Comparison of ENCODE assay signal across 9 cellular contexts in the genomic region with DNA sequence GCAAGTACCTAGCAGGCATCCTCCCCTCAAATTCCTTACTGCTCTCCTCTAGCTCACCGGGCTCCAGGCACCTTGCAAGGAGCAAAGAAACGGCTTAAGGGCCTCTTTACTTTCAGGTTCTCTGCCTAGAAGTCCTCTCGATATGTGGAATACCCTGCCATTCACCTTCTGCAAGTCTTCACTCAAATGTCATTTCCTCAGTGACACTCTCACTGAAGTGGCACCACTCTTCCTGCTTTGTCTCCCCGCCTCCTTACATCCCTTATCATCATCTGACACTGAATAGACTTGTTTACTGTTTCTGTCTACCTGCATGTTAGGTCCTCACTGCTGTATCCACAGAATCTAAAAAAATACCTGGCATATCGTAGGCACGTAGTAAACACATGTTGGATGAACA. TPM values are rescaled to one million over a fixed set of nuclear protein-coding genes. Genes with fewer than 3 reads are reported as not detected.
DNase-seq lines count a peak whose midpoint lies in the region; ATAC-seq, FAIRE-seq and TF ChIP-seq lines count a peak whose summit lies in the region.
"Had no signal": no experiment of that assay in that cellular context is flagged by ENCODE, and none has a peak within 500 bp of the region (broad histone marks: within the 10 kb centered on the region; RNA-seq: fewer than 3 reads in every experiment).

No MANE protein-coding gene starts in this region.

- dilution Hi-C loops in IMR-90 (cut with HindIII; ENCODE audit: low sequenced_read_pairs, unreplicated experiment) = no loop called here

- 39% methylated on average over 6 of the region's 6 CpGs for WGBS in A549 (ENCODE audit: missing lambda C conversion rate)
- WGBS in IMR-90 (ENCODE audit: extremely low coverage in 2 of 2, insufficient read length in 1 of 2), 2 experiments = 68% methylated on average over 4 of the region's 6 CpGs; no CpG with 5 or more reads in 1 of the 2 experiments

- CTCF ChIA-PET in A549 (lab: Yijun Ruan, JAX) (interaction anchor here (1.7 to 3.2 kb wide), 3 partner anchors 46 to 68 kb away, joined by 6 to 10 read pairs (median 8); partner anchors contain the start of gene SLC7A6), IMR-90 (lab: Yijun Ruan, JAX) (no interaction called here)

- FAIRE-seq in A549 (lab: Jason Lieb, UNC) (no peak), RCC 7860 (lab: Jason Lieb, UNC) (no peak)

- peaks cover 21% of the 10 kb centered on the region for H3K4me1 ChIP-seq in A549
- peaks cover 9% of the 10 kb centered on the region for H3K4me1 ChIP-seq in IMR-90 (ENCODE audit: control insufficient read depth, insufficient read depth, low read length)
- H3K4me1 ChIP-seq in breast epithelium = peaks cover 0 to 12% of the 10 kb centered on the region in 2 donors
- H3K4me1 ChIP-seq in mucosa of rectum (ENCODE audit: control insufficient read depth in 2 of 2, insufficient read depth in 2 of 2, low read length in 2 of 2) = peaks cover 17 to 19% of the 10 kb centered on the region in 2 donors

- ATAC-seq in A549 (no peak), IMR-90 (ENCODE audit: low read depth) (no peak), GM19035 (IDR thresholded peaks at IDR 0.05; ENCODE audit: unreplicated experiment) (no peak), HG02970 (IDR thresholded peaks at IDR 0.05; ENCODE audit: low FRiP score, unreplicated experiment) (no peak), GM19023 (IDR thresholded peaks at IDR 0.05; ENCODE audit: unreplicated experiment) (no peak)

- H3K27ac ChIP-seq in A549 (peak overlapping the region; percentile 83 to 90), IMR-90 (ENCODE audit: insufficient read depth, low read length) (peak overlapping the region; percentile 89), breast epithelium (no peak overlapping the region), mucosa of rectum (ENCODE audit: low read depth in 2 of 2, low read length in 2 of 2) (peak overlapping the region in 1 of 2 donors; percentile 88)

- H2BK20ac ChIP-seq in IMR-90 (ENCODE audit: low read depth, low read length) = no peak overlapping the region

- H3K4me3 ChIP-seq in A549 = peak overlapping the region; percentile 91
- peak overlapping the region; percentile 97 for H3K4me3 ChIP-seq in IMR-90 (ENCODE audit: insufficient read depth, low read depth, low read length)
- peak overlapping the region; percentile 78 to 99 (median 84) for H3K4me3 ChIP-seq in breast epithelium
- peak overlapping the region; percentile 90 to 98 for H3K4me3 ChIP-seq in mucosa of rectum (ENCODE audit: low read length in 2 of 2)

- no peak for DNase-seq in A549 (ENCODE audit: low read depth in 1 of 2, low spot score in 1 of 2)
- DNase-seq in IMR-90 = no peak
- no peak for DNase-seq in breast epithelium (ENCODE audit: low spot score in 2 of 2)
- DNase-seq in RCC 7860 (ENCODE audit: low spot score) = no peak
- DNase-seq: NCI-H2227 treated with DMSO at 0.1 percent for 48 hours had no signal

- intact Hi-C loops in IMR-90 (cut with micrococcal nuclease) = loop anchor here (2.0 to 5.0 kb wide), 2 partner anchors 19 to 42 kb away; no protein-coding TSS in a partner anchor
- intact Hi-C loops in breast epithelium (cut with DNase I; ENCODE audit: low total_unique reads) = no loop called here

- peak overlapping the region; percentile 87; the same call in 1 of the 2 replicates for H3K23ac ChIP-seq in IMR-90 (ENCODE audit: low read depth, low read length)

- H2AK9ac ChIP-seq in IMR-90 (replicated peaks; ENCODE audit: low read depth, low read length, poor library complexity) = peak overlapping the region; percentile 98

- H2BK5ac ChIP-seq in IMR-90 (ENCODE audit: low read depth, low read length, poor library complexity, severe bottlenecking) = peak overlapping the region; percentile 18

- BruUV-seq in IMR-90 (replicated peaks; lab: Mats Ljungman, UMichigan) = no TSS peak

- peak overlapping the region; percentile 92 for H3K4me2 ChIP-seq in A549
- peak overlapping the region; percentile 98 for H3K4me2 ChIP-seq in IMR-90 (ENCODE audit: low read depth, low read length)

- no peak for TF ChIP-seq RAD21 in A549 (conservative IDR thresholded peaks at IDR 0.05 in 1 of 2, IDR thresholded peaks at IDR 0.05 in 1 of 2)
- no peak for TF ChIP-seq RAD21 in IMR-90 (IDR thresholded peaks at IDR 0.05; ENCODE audit: low read length)

- H3K56ac ChIP-seq in IMR-90 (ENCODE audit: extremely low read depth, insufficient read depth, low read length) = no peak overlapping the region

- H2BK15ac ChIP-seq in IMR-90 (ENCODE audit: low read depth, low read length) = no peak overlapping the region

- H3K9ac ChIP-seq in IMR-90 (ENCODE audit: low read depth, low read length) (peak overlapping the region; percentile 85), mucosa of rectum (ENCODE audit: low read depth in 1 of 2, low read length in 2 of 2) (peak overlapping the region; percentile 80 to 97)

- H4K91ac ChIP-seq in IMR-90 (ENCODE audit: insufficient read depth, low read depth, low read length) = no peak overlapping the region

- H3K79me1 ChIP-seq in IMR-90 (ENCODE audit: low read depth in 1 of 2, low read length in 2 of 2) = peaks cover 26 to 71% of the 10 kb centered on the region in 2 experiments

- peaks cover 11% of the 10 kb centered on the region; the same call in 1 of the 2 replicates for H4K20me1 ChIP-seq in IMR-90 (ENCODE audit: insufficient read depth, low read length)

- H3K36me3 ChIP-seq in IMR-90 (ENCODE audit: control insufficient read depth, insufficient read depth, low read length) (peaks cover 17% of the 10 kb centered on the region), breast epithelium (no peaks in the 10 kb centered on the region), mucosa of rectum (ENCODE audit: control insufficient read depth in 2 of 2, insufficient read depth in 2 of 2, low read length in 2 of 2) (peaks cover 5 to 31% of the 10 kb centered on the region in 2 donors)

- no peak overlapping the region; the same call in 1 of the 2 replicates for H4K5ac ChIP-seq in IMR-90 (ENCODE audit: low read depth, low read length)

- H3K9me3 ChIP-seq in A549 (no peaks in the 10 kb centered on the region), IMR-90 (ENCODE audit: control insufficient read depth, insufficient read depth, low read length) (no peaks in the 10 kb centered on the region), breast epithelium (no peaks in the 10 kb centered on the region), mucosa of rectum (ENCODE audit: control insufficient read depth in 2 of 2, low read length in 2 of 2) (no peaks in the 10 kb centered on the region)

- TF ChIP-seq EP300 in A549 (IDR thresholded peaks at IDR 0.05) = no peak

- in situ Hi-C loops in IMR-90 (cut with MboI; ENCODE audit: low sequenced_read_pairs) = no loop called here

- no peak overlapping the region for H3K18ac ChIP-seq in IMR-90 (ENCODE audit: low read depth, low read length)

- H2BK120ac ChIP-seq in IMR-90 (ENCODE audit: low read depth, low read length) = no peak overlapping the region

- no peaks in the 10 kb centered on the region; the same call in 1 of the 2 replicates for H3K9me1 ChIP-seq in IMR-90 (ENCODE audit: insufficient read depth, low read length)

- POLR2A ChIA-PET in A549 (lab: Yijun Ruan, JAX) (interaction anchor here (1.7 to 3.1 kb wide), 2 partner anchors 45 to 72 kb away, joined by 8 to 47 read pairs; partner anchors contain the start of gene SLC7A6), IMR-90 (lab: Charles Lee; ENCODE audit: unreplicated experiment) (no interaction called here)

- H3K4ac ChIP-seq in IMR-90 (ENCODE audit: low read depth, low read length) = peak overlapping the region; percentile 84

- no peak for TF ChIP-seq POLR2A in A549 (IDR thresholded peaks at IDR 0.05; ENCODE audit: low read length)
- no peak for TF ChIP-seq POLR2A in IMR-90 (IDR thresholded peaks at IDR 0.05; ENCODE audit: low read depth, low read length)
- no peak for TF ChIP-seq POLR2A in breast epithelium (IDR thresholded peaks at IDR 0.05)

- H4K8ac ChIP-seq in IMR-90 (ENCODE audit: low read depth in 2 of 2, low read length in 2 of 2) = peak overlapping the region; percentile 51 to 67; a peak in 2 of 4 replicates

- H3K27me3 ChIP-seq in IMR-90 (ENCODE audit: control insufficient read depth, insufficient read depth, low read length) = no peaks in the 10 kb centered on the region
- H3K27me3 ChIP-seq in breast epithelium = no peaks in the 10 kb centered on the region
- H3K27me3 ChIP-seq in mucosa of rectum (ENCODE audit: control insufficient read depth in 2 of 2, insufficient read depth in 2 of 2, low read length in 2 of 2) = no peaks in the 10 kb centered on the region

- peak overlapping the region; percentile 42 for H3K14ac ChIP-seq in IMR-90 (replicated peaks; ENCODE audit: low read depth, low read length)

- no peak for TF ChIP-seq CTCF in A549 (IDR thresholded peaks at IDR 0.05)
- no peak for TF ChIP-seq CTCF in IMR-90 (conservative IDR thresholded peaks at IDR 0.05; ENCODE audit: low read depth, low read length)
- no peak for TF ChIP-seq CTCF in breast epithelium (IDR thresholded peaks at IDR 0.05)

- H2AFZ ChIP-seq in IMR-90 (replicated peaks; ENCODE audit: low read length, poor library complexity) = no peak overlapping the region

- H2AK5ac ChIP-seq in IMR-90 (ENCODE audit: low read depth, low read length) = peak overlapping the region; percentile 11; the same call in 1 of the 2 replicates

RNA-seq across cellular contexts. Expression of gene SLC7A6OS, which starts 0.9 kb away (rescaled TPM):
- 11.0 and 11.9 TPM in 2 replicates for polyA plus RNA-seq in A549 (2011; rRNA removed)
- polyA plus RNA-seq in A549 (2012; cell fraction: cytosol; rRNA removed) = 5.2 and 6.2 TPM in 2 replicates
- 5.8 and 9.5 TPM in 2 replicates for polyA plus RNA-seq in A549 (2012; cell fraction: nucleus; rRNA removed)
- polyA plus RNA-seq in A549 (2017; fragmentation: RNase III; extraction: RNeasy Plus Mini Kit Qiagen cat#74134 plus additional on column Dnase treatment) = 10.4 to 11.5 TPM (median 10.9 TPM) in 3 replicates
- polyA minus RNA-seq in A549 (2011; rRNA and poly(A)+ RNA removed) = 9.0 and 9.1 TPM in 2 replicates
- total RNA-seq in IMR-90 (2012; rRNA removed) = 8.4 and 10.3 TPM in 2 replicates
- 5.6 and 6.8 TPM in 2 replicates for polyA plus RNA-seq in IMR-90 (2012; rRNA removed)
- polyA plus RNA-seq in IMR-90 (2012; cell fraction: cytosol; rRNA removed) = 2.5 and 3.5 TPM in 2 replicates
- polyA plus RNA-seq in IMR-90 (2012; cell fraction: nucleus; rRNA removed; ENCODE audit: low replicate concordance) = 7.7 and 20.7 TPM in 2 replicates
- total RNA-seq in breast epithelium = 10 to 100 TPM; 16.4 to 18.6 (median 16.5) TPM

RNA-seq across cellular contexts. Expression of gene PRMT7, which starts 1.0 kb away (rescaled TPM):
- polyA plus RNA-seq in A549 (2011; rRNA removed) (37.1 and 37.6 TPM in 2 replicates), A549 (2017; fragmentation: RNase III; extraction: RNeasy Plus Mini Kit Qiagen cat#74134 plus additional on column Dnase treatment) (44.7 to 47.2 TPM (median 46.3 TPM) in 3 replicates), IMR-90 (2012; rRNA removed) (61.0 and 63.1 TPM in 2 replicates)
- polyA plus RNA-seq in A549 (2012; cell fraction: cytosol; rRNA removed) = 49.5 and 59.4 TPM in 2 replicates
- 191 and 230 TPM in 2 replicates for polyA plus RNA-seq in A549 (2012; cell fraction: nucleus; rRNA removed)
- polyA minus RNA-seq in A549 (2011; rRNA and poly(A)+ RNA removed) = 51.2 and 54.9 TPM in 2 replicates
- total RNA-seq in IMR-90 (2012; rRNA removed) (65.5 and 68.6 TPM in 2 replicates), breast epithelium (10 to 100 TPM; 38.4 to 53.4 (median 41.0) TPM)
- 31.0 and 38.2 TPM in 2 replicates for polyA plus RNA-seq in IMR-90 (2012; cell fraction: cytosol; rRNA removed)
- 269 and 469 TPM in 2 replicates for polyA plus RNA-seq in IMR-90 (2012; cell fraction: nucleus; rRNA removed; ENCODE audit: low replicate concordance)

RNA-seq across cellular contexts. Expression of gene SLC7A6, which starts 45.5 kb away (rescaled TPM):
- polyA plus RNA-seq in A549 (2011; rRNA removed) = 32.9 and 45.3 TPM in 2 replicates
- polyA plus RNA-seq in A549 (2012; cell fraction: cytosol; rRNA removed) = 20.8 and 31.4 TPM in 2 replicates
- polyA plus RNA-seq in A549 (2012; cell fraction: nucleus; rRNA removed) = 81.4 and 119 TPM in 2 replicates
- polyA plus RNA-seq in A549 (2017; fragmentation: RNase III; extraction: RNeasy Plus Mini Kit Qiagen cat#74134 plus additional on column Dnase treatment) = 29.1 to 35.9 TPM (median 31.1 TPM) in 3 replicates
- polyA minus RNA-seq in A549 (2011; rRNA and poly(A)+ RNA removed) = 72.8 and 105 TPM in 2 replicates
- 25.0 and 29.4 TPM in 2 replicates for total RNA-seq in IMR-90 (2012; rRNA removed)
- 32.6 and 36.1 TPM in 2 replicates for polyA plus RNA-seq in IMR-90 (2012; rRNA removed)
- 11.7 and 13.7 TPM in 2 replicates for polyA plus RNA-seq in IMR-90 (2012; cell fraction: cytosol; rRNA removed)
- 134 and 224 TPM in 2 replicates for polyA plus RNA-seq in IMR-90 (2012; cell fraction: nucleus; rRNA removed; ENCODE audit: low replicate concordance)
- total RNA-seq in breast epithelium = 100 to 1,000 TPM in 1 of 3 donors, 10 to 100 TPM in 2; 43.2 to 284 (median 65.2) TPM

Comparison
In these comparisons a context has a peak if more than half of its experiments do, and no peak if none do; other contexts are left out.
1. H3K27ac ChIP-seq: peak in A549 (2 of 2) and IMR-90 (single experiment); none in breast epithelium (0 of 2).
2. Peak in every context shown above with its lines, with median percentiles within 50 percentile points of each other: H3K4me3 ChIP-seq.